ENCODE assay signal across 1 cellular context in the genomic region with DNA sequence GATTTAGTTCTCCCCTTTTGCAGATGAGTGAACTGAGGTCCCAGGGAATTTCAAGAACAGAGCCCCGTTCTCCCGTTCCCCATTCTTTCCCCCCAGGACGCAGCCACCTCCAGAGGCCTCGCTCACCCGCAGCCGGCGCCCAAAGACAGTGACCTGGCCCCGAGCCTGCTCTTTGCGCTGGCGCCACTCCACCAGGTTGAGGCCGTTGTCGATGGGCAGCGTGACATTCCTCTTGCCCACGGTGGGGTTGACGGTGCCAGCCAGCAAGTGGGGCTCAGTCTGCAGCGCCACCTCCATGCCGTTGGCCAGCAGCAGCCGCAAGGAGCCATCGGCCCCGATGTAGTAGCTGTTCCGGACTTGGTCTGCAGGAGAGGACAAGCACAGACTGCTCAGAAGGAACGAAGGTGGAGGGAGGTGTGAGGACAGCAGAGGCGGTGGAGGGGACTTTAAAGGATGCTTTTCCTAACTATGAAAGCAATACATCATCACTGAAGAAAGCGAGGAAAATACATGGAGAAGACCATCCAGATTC.
TF ChIP-seq lines count a peak whose summit lies in the region.

No MANE protein-coding gene starts in this region.

TF ChIP-seq in WTC11, 78 proteins besides CTCF, POLR2A, EP300 and RAD21 (continued from another document):
- TF ChIP-seq, protein P1, sequence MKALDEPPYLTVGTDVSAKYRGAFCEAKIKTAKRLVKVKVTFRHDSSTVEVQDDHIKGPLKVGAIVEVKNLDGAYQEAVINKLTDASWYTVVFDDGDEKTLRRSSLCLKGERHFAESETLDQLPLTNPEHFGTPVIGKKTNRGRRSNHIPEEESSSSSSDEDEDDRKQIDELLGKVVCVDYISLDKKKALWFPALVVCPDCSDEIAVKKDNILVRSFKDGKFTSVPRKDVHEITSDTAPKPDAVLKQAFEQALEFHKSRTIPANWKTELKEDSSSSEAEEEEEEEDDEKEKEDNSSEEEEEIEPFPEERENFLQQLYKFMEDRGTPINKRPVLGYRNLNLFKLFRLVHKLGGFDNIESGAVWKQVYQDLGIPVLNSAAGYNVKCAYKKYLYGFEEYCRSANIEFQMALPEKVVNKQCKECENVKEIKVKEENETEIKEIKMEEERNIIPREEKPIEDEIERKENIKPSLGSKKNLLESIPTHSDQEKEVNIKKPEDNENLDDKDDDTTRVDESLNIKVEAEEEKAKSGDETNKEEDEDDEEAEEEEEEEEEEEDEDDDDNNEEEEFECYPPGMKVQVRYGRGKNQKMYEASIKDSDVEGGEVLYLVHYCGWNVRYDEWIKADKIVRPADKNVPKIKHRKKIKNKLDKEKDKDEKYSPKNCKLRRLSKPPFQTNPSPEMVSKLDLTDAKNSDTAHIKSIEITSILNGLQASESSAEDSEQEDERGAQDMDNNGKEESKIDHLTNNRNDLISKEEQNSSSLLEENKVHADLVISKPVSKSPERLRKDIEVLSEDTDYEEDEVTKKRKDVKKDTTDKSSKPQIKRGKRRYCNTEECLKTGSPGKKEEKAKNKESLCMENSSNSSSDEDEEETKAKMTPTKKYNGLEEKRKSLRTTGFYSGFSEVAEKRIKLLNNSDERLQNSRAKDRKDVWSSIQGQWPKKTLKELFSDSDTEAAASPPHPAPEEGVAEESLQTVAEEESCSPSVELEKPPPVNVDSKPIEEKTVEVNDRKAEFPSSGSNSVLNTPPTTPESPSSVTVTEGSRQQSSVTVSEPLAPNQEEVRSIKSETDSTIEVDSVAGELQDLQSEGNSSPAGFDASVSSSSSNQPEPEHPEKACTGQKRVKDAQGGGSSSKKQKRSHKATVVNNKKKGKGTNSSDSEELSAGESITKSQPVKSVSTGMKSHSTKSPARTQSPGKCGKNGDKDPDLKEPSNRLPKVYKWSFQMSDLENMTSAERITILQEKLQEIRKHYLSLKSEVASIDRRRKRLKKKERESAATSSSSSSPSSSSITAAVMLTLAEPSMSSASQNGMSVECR (CRISPR knock-in tag; IDR thresholded peaks at IDR 0.05; ENCODE audit: borderline replicate concordance), result no peak
- TF ChIP-seq RORB (CRISPR knock-in tag; IDR thresholded peaks at IDR 0.05) (no peak), ZNF423 (CRISPR knock-in tag; IDR thresholded peaks at IDR 0.05) (no peak), EMX1 (CRISPR knock-in tag; IDR thresholded peaks at IDR 0.05) (no peak), SOX15 (CRISPR knock-in tag; IDR thresholded peaks at IDR 0.05) (no peak), NFE2L1 (CRISPR knock-in tag; IDR thresholded peaks at IDR 0.05) (no peak), GTF2I (CRISPR knock-in tag; conservative IDR thresholded peaks at IDR 0.05) (no peak), ZNF232 (CRISPR knock-in tag; IDR thresholded peaks at IDR 0.05) (no peak), SMAD3 (CRISPR knock-in tag; IDR thresholded peaks at IDR 0.05; ENCODE audit: borderline replicate concordance) (no peak), SMAD4 (CRISPR knock-in tag; IDR thresholded peaks at IDR 0.05) (no peak)
- TF ChIP-seq, protein P2, sequence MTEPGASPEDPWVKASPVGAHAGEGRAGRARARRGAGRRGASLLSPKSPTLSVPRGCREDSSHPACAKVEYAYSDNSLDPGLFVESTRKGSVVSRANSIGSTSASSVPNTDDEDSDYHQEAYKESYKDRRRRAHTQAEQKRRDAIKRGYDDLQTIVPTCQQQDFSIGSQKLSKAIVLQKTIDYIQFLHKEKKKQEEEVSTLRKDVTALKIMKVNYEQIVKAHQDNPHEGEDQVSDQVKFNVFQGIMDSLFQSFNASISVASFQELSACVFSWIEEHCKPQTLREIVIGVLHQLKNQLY (CRISPR knock-in tag; IDR thresholded peaks at IDR 0.05), result no peak
- TF ChIP-seq, protein P3, sequence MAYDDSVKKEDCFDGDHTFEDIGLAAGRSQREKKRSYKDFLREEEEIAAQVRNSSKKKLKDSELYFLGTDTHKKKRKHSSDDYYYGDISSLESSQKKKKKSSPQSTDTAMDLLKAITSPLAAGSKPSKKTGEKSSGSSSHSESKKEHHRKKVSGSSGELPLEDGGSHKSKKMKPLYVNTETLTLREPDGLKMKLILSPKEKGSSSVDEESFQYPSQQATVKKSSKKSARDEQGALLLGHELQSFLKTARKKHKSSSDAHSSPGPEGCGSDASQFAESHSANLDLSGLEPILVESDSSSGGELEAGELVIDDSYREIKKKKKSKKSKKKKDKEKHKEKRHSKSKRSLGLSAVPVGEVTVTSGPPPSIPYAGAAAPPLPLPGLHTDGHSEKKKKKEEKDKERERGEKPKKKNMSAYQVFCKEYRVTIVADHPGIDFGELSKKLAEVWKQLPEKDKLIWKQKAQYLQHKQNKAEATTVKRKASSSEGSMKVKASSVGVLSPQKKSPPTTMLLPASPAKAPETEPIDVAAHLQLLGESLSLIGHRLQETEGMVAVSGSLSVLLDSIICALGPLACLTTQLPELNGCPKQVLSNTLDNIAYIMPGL (CRISPR knock-in tag; IDR thresholded peaks at IDR 0.05), result no peak
- TF ChIP-seq, protein P4, sequence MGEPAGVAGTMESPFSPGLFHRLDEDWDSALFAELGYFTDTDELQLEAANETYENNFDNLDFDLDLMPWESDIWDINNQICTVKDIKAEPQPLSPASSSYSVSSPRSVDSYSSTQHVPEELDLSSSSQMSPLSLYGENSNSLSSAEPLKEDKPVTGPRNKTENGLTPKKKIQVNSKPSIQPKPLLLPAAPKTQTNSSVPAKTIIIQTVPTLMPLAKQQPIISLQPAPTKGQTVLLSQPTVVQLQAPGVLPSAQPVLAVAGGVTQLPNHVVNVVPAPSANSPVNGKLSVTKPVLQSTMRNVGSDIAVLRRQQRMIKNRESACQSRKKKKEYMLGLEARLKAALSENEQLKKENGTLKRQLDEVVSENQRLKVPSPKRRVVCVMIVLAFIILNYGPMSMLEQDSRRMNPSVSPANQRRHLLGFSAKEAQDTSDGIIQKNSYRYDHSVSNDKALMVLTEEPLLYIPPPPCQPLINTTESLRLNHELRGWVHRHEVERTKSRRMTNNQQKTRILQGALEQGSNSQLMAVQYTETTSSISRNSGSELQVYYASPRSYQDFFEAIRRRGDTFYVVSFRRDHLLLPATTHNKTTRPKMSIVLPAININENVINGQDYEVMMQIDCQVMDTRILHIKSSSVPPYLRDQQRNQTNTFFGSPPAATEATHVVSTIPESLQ (CRISPR knock-in tag; IDR thresholded peaks at IDR 0.05), result no peak
